In the genomic region with DNA sequence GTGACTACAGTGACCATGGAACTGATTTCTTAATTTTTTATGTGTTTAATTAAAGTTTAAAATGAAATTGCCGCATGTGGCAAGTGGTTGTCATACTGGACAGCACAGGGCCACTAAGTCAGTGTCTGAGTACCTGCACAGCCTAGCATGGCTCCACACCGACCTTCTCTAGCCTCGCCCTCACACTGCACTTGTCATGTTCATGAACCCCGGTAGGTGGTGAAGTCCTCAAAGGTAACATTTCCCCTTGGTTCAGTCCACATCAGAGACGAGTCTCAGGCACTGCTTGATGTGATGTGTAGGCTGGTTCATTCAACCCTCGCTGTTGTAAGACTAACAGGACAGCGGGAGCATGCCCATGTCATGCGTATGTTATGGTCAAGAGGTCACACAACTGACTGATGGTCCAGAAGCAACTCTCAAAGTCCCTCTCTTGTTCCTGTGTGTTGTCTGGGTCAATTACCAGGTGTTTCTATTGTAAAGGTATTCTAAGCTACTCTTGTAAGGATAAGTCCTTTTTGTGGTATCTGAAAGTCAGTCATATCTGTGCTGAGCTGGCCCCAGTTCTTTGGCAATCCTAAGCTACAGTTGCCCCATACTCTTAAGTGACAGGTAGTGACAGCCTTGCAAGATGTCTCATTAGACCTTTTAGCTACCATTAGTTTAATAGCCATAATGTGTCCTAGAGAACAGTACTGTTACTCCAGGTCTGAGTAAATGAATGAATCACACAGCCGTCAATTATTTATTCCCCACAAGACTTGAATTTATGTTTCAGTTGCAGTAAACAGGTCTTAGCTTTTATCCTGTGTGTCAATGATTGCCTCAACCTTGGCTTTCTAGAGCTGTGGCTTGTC, we compare ENCODE assay signal across 27 cellular contexts. TPM values are rescaled to one million over a fixed set of nuclear protein-coding genes. Genes with fewer than 3 reads are reported as not detected.
A peak's percentile ranks its signal among the peaks of the same experiment; 100 is the strongest.
DNase-seq lines count a peak whose midpoint lies in the region; ATAC-seq, FAIRE-seq and TF ChIP-seq lines count a peak whose summit lies in the region.
"Had no signal": no experiment of that assay in that cellular context is flagged by ENCODE, and none has a peak within 500 bp of the region (broad histone marks: within the 10 kb centered on the region; RNA-seq: fewer than 3 reads in every experiment).

No MANE protein-coding gene starts in this region.

- no peaks in the 10 kb centered on the region for H3K9me3 Mint-ChIP-seq in T-helper 2 cell treated with Interferon-gamma antibody and Interleukin-4, amounts not matched to agents 5 μg/mL and 100 μg/mL, for 36 hours
- no peaks in the 10 kb centered on the region for H3K9me3 Mint-ChIP-seq in activated naive CD8-positive, alpha-beta T cell (ENCODE audit: low read depth)
- peaks cover 0 to 1% (median 0%) of the 10 kb centered on the region in 11 donors for H3K9me3 Mint-ChIP-seq in naive thymus-derived CD4-positive, alpha-beta T cell

- H3K4me3 Mint-ChIP-seq in T-helper 2 cell treated with Interferon-gamma antibody and Interleukin-4, amounts not matched to agents 5 μg/mL and 100 μg/mL, for 36 hours: no peak overlapping the region
- no peak overlapping the region for H3K4me3 Mint-ChIP-seq in activated naive CD8-positive, alpha-beta T cell
- H3K4me3 Mint-ChIP-seq in naive thymus-derived CD4-positive, alpha-beta T cell: peak overlapping the region in 1 of 10 donors; percentile 19
- H3K4me3 Mint-ChIP-seq: nephron progenitor cell had no signal

- H3K27me3 Mint-ChIP-seq in T-helper 2 cell treated with Interferon-gamma antibody and Interleukin-4, amounts not matched to agents 5 μg/mL and 100 μg/mL, for 36 hours (ENCODE audit: low read depth): no peaks in the 10 kb centered on the region
- no peaks in the 10 kb centered on the region for H3K27me3 Mint-ChIP-seq in activated naive CD8-positive, alpha-beta T cell
- H3K27me3 Mint-ChIP-seq in naive thymus-derived CD4-positive, alpha-beta T cell: no peaks in the 10 kb centered on the region

- no peak overlapping the region for H3K4me3 ChIP-seq in naive thymus-derived CD4-positive, alpha-beta T cell (ENCODE audit: low read length)
- H3K4me3 ChIP-seq: BLaER1, prostate gland, suprapubic skin, vagina had no signal

- peaks cover 8 to 28% of the 10 kb centered on the region in 2 donors for H3K4me1 ChIP-seq in naive thymus-derived CD4-positive, alpha-beta T cell (ENCODE audit: control insufficient read depth in 2 of 2, insufficient read depth in 2 of 2, low read length in 2 of 2)
- H3K4me1 ChIP-seq: BLaER1, prostate gland, suprapubic skin, vagina had no signal

- no peak for DNase-seq in T-helper 2 cell treated with Interferon-gamma antibody and Interleukin-4, amounts not matched to agents 5 μg/mL and 100 μg/mL, for 36 hours (ENCODE audit: low spot score)
- no peak for DNase-seq in T-helper 2 cell
- no peak for DNase-seq in GM12891 (ENCODE audit: insufficient read length, low spot score)
- no peak for DNase-seq in naive thymus-derived CD4-positive, alpha-beta T cell
- no peak for DNase-seq in COLO829 (ENCODE audit: low spot score)
- DNase-seq in GF-D8 (lab: John Stamatoyannopoulos, UW): no peak
- DNase-seq: activated CD4-positive, alpha-beta T cell treated with anti-CD3 and anti-CD28 coated beads for 4 hours; DMS 273 treated with DMSO at 0.1 percent for 48 hours; erythroblast; mesendoderm; NCI-H1417 treated with DMSO at 0.1 percent for 48 hours; NCI-H2171 treated with DMSO at 0.1 percent for 48 hours; NCI-H82; nephron progenitor cell; small intestine; stimulated activated CD4-positive, alpha-beta T cell treated with anti-CD3 and anti-CD28 coated beads, Interleukin-4, amount 100 ng/mL, for 1 hour had no signal

- no peaks in the 10 kb centered on the region for H3K9me3 ChIP-seq in naive thymus-derived CD4-positive, alpha-beta T cell (ENCODE audit: control insufficient read depth in 2 of 3, low read length in 3 of 3)
- H3K9me3 ChIP-seq: BLaER1, prostate gland, suprapubic skin, vagina had no signal

- H3K27ac ChIP-seq in naive thymus-derived CD4-positive, alpha-beta T cell (ENCODE audit: low read depth, low read length): peak overlapping the region; percentile 15
- H3K27ac ChIP-seq: BLaER1, prostate gland, suprapubic skin, vagina had no signal

- peaks cover 83% of the 10 kb centered on the region for H3K36me3 Mint-ChIP-seq in T-helper 2 cell treated with Interferon-gamma antibody and Interleukin-4, amounts not matched to agents 5 μg/mL and 100 μg/mL, for 36 hours (ENCODE audit: low read depth)
- peaks cover 8% of the 10 kb centered on the region for H3K36me3 Mint-ChIP-seq in activated naive CD8-positive, alpha-beta T cell
- peaks cover 5 to 74% (median 63%) of the 10 kb centered on the region in 5 donors for H3K36me3 Mint-ChIP-seq in naive thymus-derived CD4-positive, alpha-beta T cell

- no peak for FAIRE-seq in GM12891 (lab: Jason Lieb, UNC)
- FAIRE-seq: frontal cortex, G401.6, H1, HTR-8/SVneo, small intestine had no signal

- TF ChIP-seq POLR2A in GM12891 (IDR thresholded peaks at IDR 0.05; ENCODE audit: low read depth, low read length): 0 out of 2 replicates have a peak, but pooled peaks have one; percentile 29

- POLR2A ChIA-PET in naive thymus-derived CD4-positive, alpha-beta T cell (lab: Charles Lee): interaction anchor here (0.6 to 2.0 kb wide), 8 partner anchors 9 to 174 kb away, joined by 3 to 8 read pairs (median 4); a partner anchor contains a TSS

- H3K4me1 Mint-ChIP-seq in T-helper 2 cell treated with Interferon-gamma antibody and Interleukin-4, amounts not matched to agents 5 μg/mL and 100 μg/mL, for 36 hours (ENCODE audit: low read depth): peaks cover 57% of the 10 kb centered on the region
- peaks cover 62% of the 10 kb centered on the region for H3K4me1 Mint-ChIP-seq in activated naive CD8-positive, alpha-beta T cell (ENCODE audit: low read depth)
- peaks cover 26 to 85% (median 79%) of the 10 kb centered on the region in 7 donors for H3K4me1 Mint-ChIP-seq in naive thymus-derived CD4-positive, alpha-beta T cell
- H3K4me1 Mint-ChIP-seq: nephron progenitor cell had no signal

- CTCF ChIA-PET in naive thymus-derived CD4-positive, alpha-beta T cell (lab: Charles Lee): interaction anchor here (0.7 to 1.5 kb wide), 3 partner anchors 17 to 182 kb away, joined by 3 to 7 read pairs (median 3); no protein-coding TSS in a partner anchor

- ATAC-seq in naive thymus-derived CD4-positive, alpha-beta T cell: peak; percentile 38
- no peak for ATAC-seq in GM21515 (IDR thresholded peaks at IDR 0.05; ENCODE audit: unreplicated experiment)

- peaks cover 45 to 89% (median 46%) of the 10 kb centered on the region in 3 experiments for H3K36me3 ChIP-seq in naive thymus-derived CD4-positive, alpha-beta T cell (ENCODE audit: control insufficient read depth in 2 of 3, insufficient read depth in 3 of 3, low read length in 3 of 3)
- H3K36me3 ChIP-seq: prostate gland had no signal

- intact Hi-C loops in naive thymus-derived CD4-positive, alpha-beta T cell (cut with micrococcal nuclease): no loop called here

- H3K27me3 ChIP-seq in naive thymus-derived CD4-positive, alpha-beta T cell (ENCODE audit: control insufficient read depth in 2 of 2, insufficient read depth in 2 of 2, low read length in 2 of 2): no peaks in the 10 kb centered on the region
- H3K27me3 ChIP-seq: BLaER1, suprapubic skin, vagina had no signal

- peak overlapping the region; percentile 65 for H3K27ac Mint-ChIP-seq in T-helper 2 cell treated with Interferon-gamma antibody and Interleukin-4, amounts not matched to agents 5 μg/mL and 100 μg/mL, for 36 hours
- H3K27ac Mint-ChIP-seq in activated naive CD8-positive, alpha-beta T cell: peak overlapping the region; percentile 75
- H3K27ac Mint-ChIP-seq in naive thymus-derived CD4-positive, alpha-beta T cell: peak overlapping the region in 8 of 9 donors; percentile 9 to 89 (median 57)
- H3K27ac Mint-ChIP-seq: nephron progenitor cell had no signal

TF ChIP-seq in GM12891, 5 proteins besides CTCF, POLR2A, EP300 and RAD21:
- TF ChIP-seq PAX5 (IDR thresholded peaks at IDR 0.05; ENCODE audit: insufficient read depth, low read length, severe bottlenecking) (no peak), POLR2AphosphoS5 (IDR thresholded peaks at IDR 0.05; ENCODE audit: low read depth, low read length) (no peak; the same call in 1 of the 2 replicates), POU2F2 (IDR thresholded peaks at IDR 0.05; ENCODE audit: low read depth, low read length) (no peak), SPI1 (IDR thresholded peaks at IDR 0.05; ENCODE audit: low read depth, low read length) (no peak), TAF1 (IDR thresholded peaks at IDR 0.05; ENCODE audit: low read depth, low read length) (no peak)

RNA-seq across cellular contexts. Expression of a gene that starts 32.9 kb away (rescaled TPM):
- 3.1 TPM for polyA plus RNA-seq in GM12891 (2012; ENCODE audit: low read depth, missing spikeins)
- total RNA-seq in naive thymus-derived CD4-positive, alpha-beta T cell: 10 to 100 TPM in 1 of 5 experiments, 1 to 10 TPM in 1, under 1 TPM in 3; 0.35 to 26.7 (median 0.78) TPM
- polyA plus RNA-seq in naive thymus-derived CD4-positive, alpha-beta T cell: under 1 TPM in 1 of 2 donors, not detected in 1; 0.13 TPM
- total RNA-seq: A172 had no signal

RNA-seq across cellular contexts. Expression of a gene that starts 40.7 kb away (rescaled TPM):
- polyA plus RNA-seq in GM12891 (2012; ENCODE audit: low read depth, missing spikeins): 20.3 TPM
- 100 to 1,000 TPM; 129 to 181 (median 152) TPM for total RNA-seq in naive thymus-derived CD4-positive, alpha-beta T cell
- polyA plus RNA-seq in naive thymus-derived CD4-positive, alpha-beta T cell: 100 to 1,000 TPM; 165 to 249 TPM
